In genomic region chr12:116727261-116727660, GRCh38 we compare ENCODE assay signal across 16 cellular contexts.
"Had no signal": no experiment of that assay in that cellular context is flagged by ENCODE, and none has a peak within 500 bp of the region (broad histone marks: within the 10 kb centered on the region; RNA-seq: fewer than 3 reads in every experiment).

No MANE protein-coding gene starts in this region.

- H3K4me1 ChIP-seq: psoas muscle, right lobe of liver had no signal

- H3K4me3 ChIP-seq: lung, psoas muscle, right lobe of liver, spleen, vagina had no signal

- H3K9me3 Mint-ChIP-seq: activated CD8-positive, alpha-beta T cell treated with anti-CD3 and anti-CD28 coated beads for 36 hours; activated naive CD8-positive, alpha-beta T cell treated with anti-CD3 and anti-CD28 coated beads for 36 hours; brain; dendritic cell treated with granulocyte-macrophage colony-stimulating factor and Interleukin-4, amounts not matched to agents 40 ng/mL and 50 ng/mL, for 4 days had no signal

- H3K27ac ChIP-seq: epithelial cell of prostate, psoas muscle, right lobe of liver, spleen, vagina had no signal

- H3K27ac Mint-ChIP-seq: activated CD8-positive, alpha-beta T cell treated with anti-CD3 and anti-CD28 coated beads for 36 hours; activated naive CD8-positive, alpha-beta T cell treated with anti-CD3 and anti-CD28 coated beads for 36 hours; dendritic cell treated with granulocyte-macrophage colony-stimulating factor and Interleukin-4, amounts not matched to agents 40 ng/mL and 50 ng/mL, for 4 days had no signal

- H3K9me3 ChIP-seq: psoas muscle, right lobe of liver, spleen, vagina had no signal

- ATAC-seq: activated CD8-positive, alpha-beta T cell treated with anti-CD3 and anti-CD28 coated beads for 36 hours; psoas muscle; T-helper 17 cell had no signal

- H3K4me3 Mint-ChIP-seq: activated CD8-positive, alpha-beta T cell treated with anti-CD3 and anti-CD28 coated beads for 36 hours; activated naive CD8-positive, alpha-beta T cell treated with anti-CD3 and anti-CD28 coated beads for 36 hours; dendritic cell treated with granulocyte-macrophage colony-stimulating factor and Interleukin-4, amounts not matched to agents 40 ng/mL and 50 ng/mL, for 4 days; T-helper 17 cell had no signal

- H3K27me3 Mint-ChIP-seq: activated CD8-positive, alpha-beta T cell treated with anti-CD3 and anti-CD28 coated beads for 36 hours; activated naive CD8-positive, alpha-beta T cell treated with anti-CD3 and anti-CD28 coated beads for 36 hours; dendritic cell treated with granulocyte-macrophage colony-stimulating factor and Interleukin-4, amounts not matched to agents 40 ng/mL and 50 ng/mL, for 4 days; T-helper 17 cell had no signal

- H3K36me3 Mint-ChIP-seq: activated naive CD8-positive, alpha-beta T cell treated with anti-CD3 and anti-CD28 coated beads for 36 hours had no signal

- DNase-seq: activated CD4-positive, alpha-beta T cell treated with anti-CD3 and anti-CD28 coated beads for 48 hours; activated CD8-positive, alpha-beta T cell treated with anti-CD3 and anti-CD28 coated beads for 36 hours; activated gamma-delta T cell; activated naive CD8-positive, alpha-beta T cell treated with anti-CD3 and anti-CD28 coated beads for 36 hours; activated T-cell treated with anti-CD3 and anti-CD28 coated beads, Interleukin-2, amount 50 U/mL, for 48 hours; foreskin melanocyte; midbrain; psoas muscle; right lobe of liver; spleen; T-helper 17 cell had no signal

- H3K27me3 ChIP-seq: right lobe of liver, spleen, vagina had no signal
